8 cellular contexts compared by ENCODE assay signal in genomic region chr11:43351426-43351825, GRCh38. TPM values are rescaled to one million over a fixed set of nuclear protein-coding genes. Genes with fewer than 3 reads are reported as not detected.
DNase-seq lines count a peak whose midpoint lies in the region; ATAC-seq and TF ChIP-seq lines count a peak whose summit lies in the region.
"Not testable (repeated sequence)": the region's sequence is repeated elsewhere in the genome, so short reads cannot be mapped to it uniquely, and the experiment has no call there.

No MANE protein-coding gene starts in this region.

- H3K27ac Mint-ChIP-seq in WTC11; glutamatergic neuron (ENCODE audit: unreplicated experiment); nephron progenitor cell: not testable (repeated sequence)

- H3K4me1 Mint-ChIP-seq in WTC11, result peaks cover 15% of the 10 kb centered on the region
- not testable (repeated sequence) for H3K4me1 Mint-ChIP-seq in glutamatergic neuron (ENCODE audit: low read depth, unreplicated experiment); nephron progenitor cell

- not testable (repeated sequence) for H3K9me2 ChIP-seq in PC-3 (replicated peaks; ENCODE audit: low read length)

- not testable (repeated sequence) for H3K36me3 Mint-ChIP-seq in WTC11
- H3K36me3 Mint-ChIP-seq in glutamatergic neuron (ENCODE audit: unreplicated experiment) (peaks cover 10% of the 10 kb centered on the region), nephron progenitor cell (ENCODE audit: low read depth) (peaks cover 12% of the 10 kb centered on the region)

- H3K4me2 ChIP-seq in PC-3 (ENCODE audit: low read length), result not testable (repeated sequence)

- not testable (repeated sequence) for H3K9ac ChIP-seq in PC-3 (ENCODE audit: low read length); colonic mucosa (ENCODE audit: low read depth in 2 of 2, low read length in 2 of 2)

- not testable (repeated sequence) for H3K4me3 ChIP-seq in PC-3 (ENCODE audit: low read length); colonic mucosa; prostate gland

- H3K27me3 Mint-ChIP-seq in WTC11 (ENCODE audit: low read depth); glutamatergic neuron (ENCODE audit: unreplicated experiment): not testable (repeated sequence)
- H3K27me3 Mint-ChIP-seq in nephron progenitor cell (ENCODE audit: low read depth, poor library complexity), result peaks cover 10% of the 10 kb centered on the region

- CTCF ChIA-PET in PC-3 (lab: Charles Lee); WTC11 (lab: Charles Lee): not testable (repeated sequence)

- not testable (repeated sequence) for H4K20me1 ChIP-seq in PC-3 (ENCODE audit: low read length)

- not testable (repeated sequence) for H3K9me3 Mint-ChIP-seq in WTC11; glutamatergic neuron (ENCODE audit: unreplicated experiment)
- H3K9me3 Mint-ChIP-seq in nephron progenitor cell, result peaks cover 10% of the 10 kb centered on the region

- H3K36me3 ChIP-seq in PC-3 (ENCODE audit: low read depth, low read length); colonic mucosa; prostate gland: not testable (repeated sequence)

- not testable (repeated sequence) for H3K4me1 ChIP-seq in PC-3 (ENCODE audit: insufficient read depth, low read length); colonic mucosa; prostate gland (replicated peaks)

- H3K4me3 Mint-ChIP-seq in WTC11 (peak overlapping the region; percentile 68), nephron progenitor cell (peak overlapping the region; percentile 82)
- not testable (repeated sequence) for H3K4me3 Mint-ChIP-seq in glutamatergic neuron (ENCODE audit: unreplicated experiment)

- not testable (repeated sequence) for DNase-seq in PC-3
- DNase-seq in WTC11 (ENCODE audit: low spot score) (peak; percentile 34), colonic mucosa (peak; percentile 52), glutamatergic neuron (peak; percentile 39), nephron progenitor cell (peak; percentile 29), prostate gland (ENCODE audit: low spot score) (peak; percentile 40), ureter (ENCODE audit: low spot score) (peak; percentile 47)

- intact Hi-C loops in PC-3 (cut with micrococcal nuclease); colonic mucosa (cut with DNase I); prostate gland (cut with DNase I): not testable (repeated sequence)

- not testable (repeated sequence) for H2AFZ ChIP-seq in PC-3 (ENCODE audit: low read length)

- TSS peak; percentile 51 for BruUV-seq in PC-3 (replicated peaks; lab: Mats Ljungman, UMichigan)

- not testable (repeated sequence) for H3F3A ChIP-seq in PC-3 (ENCODE audit: low read length, unreplicated experiment)

- H3K79me2 ChIP-seq in PC-3 (ENCODE audit: low read length), result not testable (repeated sequence)

- TF ChIP-seq CTCF in 22Rv1 (IDR thresholded peaks at IDR 0.05); PC-3 (conservative IDR thresholded peaks at IDR 0.05; ENCODE audit: low read depth, low read length); WTC11 (IDR thresholded peaks at IDR 0.05); colonic mucosa (IDR thresholded peaks at IDR 0.05); glutamatergic neuron (IDR thresholded peaks at IDR 0.05; ENCODE audit: partially characterized antibody, unreplicated experiment); nephron progenitor cell (IDR thresholded peaks at IDR 0.05); prostate gland (IDR thresholded peaks at IDR 0.05): not testable (repeated sequence)

- H3K27ac ChIP-seq in 22Rv1, result peak overlapping the region; percentile 56
- not testable (repeated sequence) for H3K27ac ChIP-seq in PC-3 (ENCODE audit: low read length); colonic mucosa; prostate gland

- ATAC-seq in PC-3, WTC11: not testable (repeated sequence)

- not testable (repeated sequence) for H3K27me3 ChIP-seq in PC-3 (ENCODE audit: low read length); colonic mucosa; prostate gland (replicated peaks; ENCODE audit: insufficient read depth)

- not testable (repeated sequence) for TF ChIP-seq POLR2A in prostate gland (IDR thresholded peaks at IDR 0.05)

- WGBS in prostate gland, result 3% methylated on average over 5 of the region's 17 CpGs

- POLR2A ChIA-PET in PC-3 (lab: Charles Lee; ENCODE audit: unreplicated experiment), result not testable (repeated sequence)
- POLR2A ChIA-PET in WTC11 (lab: Charles Lee), result interaction anchor here (1.1 kb wide), 1 partner anchor 39 kb away, joined by 3 read pairs; the partner anchor contains the start of gene API5

- not testable (repeated sequence) for H3K9me3 ChIP-seq in PC-3 (ENCODE audit: low read length); colonic mucosa; prostate gland

RNA-seq across cellular contexts. Expression of gene TTC17, which starts 7.3 kb away (rescaled TPM):
- total RNA-seq in PC-3 (2014; rRNA removed) (42.1 and 51.7 TPM in 2 replicates), WTC11 (2021) (69.0 to 74.5 TPM (median 73.5 TPM) in 3 replicates), colonic mucosa (10 to 100 TPM; 48.6 to 56.5 TPM), glutamatergic neuron (ENCODE audit: unreplicated experiment) (92.0 TPM), prostate gland (10 to 100 TPM; 71.4 to 87.3 TPM), ureter (148 TPM)

RNA-seq across cellular contexts. Expression of gene API5, which starts 39.6 kb away (rescaled TPM):
- total RNA-seq in PC-3 (2014; rRNA removed) (79.5 and 83.7 TPM in 2 replicates), WTC11 (2021) (138 to 142 TPM (median 140 TPM) in 3 replicates), colonic mucosa (10 to 100 TPM; 86.4 to 98.0 TPM), glutamatergic neuron (ENCODE audit: unreplicated experiment) (101 TPM), prostate gland (10 to 100 TPM; 67.6 to 97.2 TPM), ureter (92.6 TPM)
